Comparison of ENCODE assay signal across 8 cellular contexts in the genomic region with DNA sequence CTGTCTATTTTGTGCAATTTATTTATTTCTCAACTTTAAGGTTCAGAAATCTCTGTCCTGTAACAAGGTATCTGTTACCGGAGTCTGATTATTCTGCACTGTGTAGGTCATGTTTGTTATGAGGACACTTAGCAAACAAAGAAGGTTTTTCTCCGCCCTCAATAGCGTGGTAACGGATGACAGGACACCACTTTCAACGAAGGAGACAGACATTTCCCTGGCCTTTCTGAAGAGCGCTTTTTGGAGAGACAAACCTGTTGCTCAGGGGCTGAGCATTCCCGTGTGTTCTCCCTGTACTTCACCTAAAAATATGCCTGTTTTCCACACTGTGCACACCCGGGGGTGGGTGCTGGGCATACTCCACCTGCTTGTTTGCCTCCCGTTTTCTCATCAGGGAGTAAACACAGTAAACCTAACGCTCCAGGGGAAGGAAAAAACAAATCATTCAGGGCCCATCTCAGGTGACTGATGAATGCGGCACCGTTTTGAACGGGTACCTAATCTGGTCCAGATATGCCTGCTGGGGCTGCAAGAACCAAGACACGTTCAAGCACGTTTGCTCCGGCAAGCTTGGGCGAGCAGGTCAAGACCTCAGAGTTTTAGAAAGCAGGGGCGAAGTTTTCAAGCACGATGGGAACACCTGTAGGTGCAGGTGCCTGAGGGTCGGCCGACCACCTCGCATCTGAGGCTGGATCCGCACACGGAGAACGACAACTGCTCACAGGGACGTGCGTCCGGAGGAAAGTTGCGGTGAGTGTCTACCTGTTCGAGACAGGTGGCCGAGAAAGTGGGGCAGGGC. TPM values are rescaled to one million over a fixed set of nuclear protein-coding genes. Genes with fewer than 3 reads are reported as not detected.
DNase-seq lines count a peak whose midpoint lies in the region; ATAC-seq and TF ChIP-seq lines count a peak whose summit lies in the region.

No MANE protein-coding gene starts in this region.

- no peak overlapping the region for H2BK5ac ChIP-seq in IMR-90 (ENCODE audit: low read depth, low read length, poor library complexity, severe bottlenecking)

- no peak overlapping the region for H3K18ac ChIP-seq in IMR-90 (ENCODE audit: low read depth, low read length)

- POLR2A ChIA-PET in IMR-90 (lab: Charles Lee; ENCODE audit: unreplicated experiment) = no interaction called here

- no peak for TF ChIP-seq RAD21 in IMR-90 (IDR thresholded peaks at IDR 0.05; ENCODE audit: low read length)

- H3K36me3 Mint-ChIP-seq in activated naive CD8-positive, alpha-beta T cell treated with anti-CD3 and anti-CD28 coated beads for 36 hours = peaks cover 21% of the 10 kb centered on the region
- no peaks in the 10 kb centered on the region for H3K36me3 Mint-ChIP-seq in immature natural killer cell
- peaks cover 1 to 3% of the 10 kb centered on the region in 2 donors for H3K36me3 Mint-ChIP-seq in stimulated activated naive B cell treated with anti-CD40 and anti-IgM and Interleukin-4, amounts not matched to agents 10 μg/mL and 1 μg/mL and 100 μg/mL, for 72 hours

- no peak overlapping the region for H3K23ac ChIP-seq in IMR-90 (ENCODE audit: low read depth, low read length)

- H3K27me3 Mint-ChIP-seq in activated naive CD8-positive, alpha-beta T cell treated with anti-CD3 and anti-CD28 coated beads for 36 hours = no peaks in the 10 kb centered on the region
- peaks cover 4 to 6% (median 4%) of the 10 kb centered on the region in 3 donors for H3K27me3 Mint-ChIP-seq in immature natural killer cell (ENCODE audit: low read depth in 3 of 3)
- no peaks in the 10 kb centered on the region for H3K27me3 Mint-ChIP-seq in stimulated activated naive B cell treated with anti-CD40 and anti-IgM and Interleukin-4, amounts not matched to agents 10 μg/mL and 1 μg/mL and 100 μg/mL, for 72 hours

- no peak overlapping the region for H3K9ac ChIP-seq in IMR-90 (ENCODE audit: low read depth, low read length)

- H3K79me1 ChIP-seq in IMR-90 (ENCODE audit: low read depth in 1 of 2, low read length in 2 of 2) = no peaks in the 10 kb centered on the region

- no peak overlapping the region for H2BK20ac ChIP-seq in IMR-90 (ENCODE audit: low read depth, low read length)

- in situ Hi-C loops in IMR-90 (cut with MboI; ENCODE audit: low sequenced_read_pairs) = no loop called here

- no peaks in the 10 kb centered on the region for H3K9me3 ChIP-seq in IMR-90 (ENCODE audit: control insufficient read depth, insufficient read depth, low read length)

- intact Hi-C loops in IMR-90 (cut with micrococcal nuclease) = no loop called here

- no peak overlapping the region for H2AK9ac ChIP-seq in IMR-90 (replicated peaks; ENCODE audit: low read depth, low read length, poor library complexity)

- H3K56ac ChIP-seq in IMR-90 (ENCODE audit: extremely low read depth, insufficient read depth, low read length) = no peak overlapping the region

- H3K14ac ChIP-seq in IMR-90 (replicated peaks; ENCODE audit: low read depth, low read length) = no peak overlapping the region

- peaks cover 41% of the 10 kb centered on the region for H3K4me1 Mint-ChIP-seq in activated naive CD8-positive, alpha-beta T cell treated with anti-CD3 and anti-CD28 coated beads for 36 hours
- H3K4me1 Mint-ChIP-seq in immature natural killer cell = peaks cover 10 to 11% of the 10 kb centered on the region in 2 donors
- peaks cover 12 to 18% of the 10 kb centered on the region in 2 donors for H3K4me1 Mint-ChIP-seq in stimulated activated naive B cell treated with anti-CD40 and anti-IgM and Interleukin-4, amounts not matched to agents 10 μg/mL and 1 μg/mL and 100 μg/mL, for 72 hours

- peak overlapping the region; percentile 84 for H2AFZ ChIP-seq in IMR-90 (replicated peaks; ENCODE audit: low read length, poor library complexity)

- WGBS in IMR-90 (ENCODE audit: extremely low coverage in 2 of 2, insufficient read length in 1 of 2), 2 experiments = 8% methylated on average over 18 of the region's 31 CpGs; no CpG with 5 or more reads in 1 of the 2 experiments

- H3K9me3 Mint-ChIP-seq in activated naive CD8-positive, alpha-beta T cell treated with anti-CD3 and anti-CD28 coated beads for 36 hours = no peaks in the 10 kb centered on the region
- H3K9me3 Mint-ChIP-seq in immature natural killer cell = no peaks in the 10 kb centered on the region
- H3K9me3 Mint-ChIP-seq in stimulated activated naive B cell treated with anti-CD40 and anti-IgM and Interleukin-4, amounts not matched to agents 10 μg/mL and 1 μg/mL and 100 μg/mL, for 72 hours = no peaks in the 10 kb centered on the region

- no peak for TF ChIP-seq CTCF in IMR-90 (conservative IDR thresholded peaks at IDR 0.05; ENCODE audit: low read depth, low read length)

- DNase-seq in IMR-90 (no peak), immature natural killer cell (no peak), hepatic stellate cell (ENCODE audit: low spot score) (no peak), NCI-H524 treated with DMSO at 0.1 percent for 48 hours (lab: John Stamatoyannopoulos, UW) (no peak)
- no peak for DNase-seq in activated naive CD8-positive, alpha-beta T cell treated with anti-CD3 and anti-CD28 coated beads for 36 hours
- no peak for DNase-seq in stimulated activated naive B cell treated with anti-CD40 and anti-IgM and Interleukin-4, amounts not matched to agents 10 μg/mL and 1 μg/mL and 100 μg/mL, for 72 hours

- dilution Hi-C loops in IMR-90 (cut with HindIII; ENCODE audit: low sequenced_read_pairs, unreplicated experiment) = no loop called here

- no peak overlapping the region for H2BK15ac ChIP-seq in IMR-90 (ENCODE audit: low read depth, low read length)

- no peaks in the 10 kb centered on the region for H4K20me1 ChIP-seq in IMR-90 (ENCODE audit: insufficient read depth, low read length)

- H3K4me3 ChIP-seq in IMR-90 (ENCODE audit: insufficient read depth, low read depth, low read length) = no peak overlapping the region

- ATAC-seq in GM18867 (IDR thresholded peaks at IDR 0.05; ENCODE audit: unreplicated experiment) (peak; percentile 4), IMR-90 (ENCODE audit: low read depth) (no peak), HG02938 (IDR thresholded peaks at IDR 0.05; ENCODE audit: unreplicated experiment) (no peak)
- ATAC-seq in stimulated activated naive B cell treated with anti-CD40 and anti-IgM and Interleukin-4, amounts not matched to agents 10 μg/mL and 1 μg/mL and 100 μg/mL, for 72 hours (replicated peaks) = peak in 1 of 2 donors; percentile 2

- H2AK5ac ChIP-seq in IMR-90 (ENCODE audit: low read depth, low read length) = no peak overlapping the region

- H3K27me3 ChIP-seq in IMR-90 (ENCODE audit: control insufficient read depth, insufficient read depth, low read length) = peaks cover 51% of the 10 kb centered on the region

- H2BK120ac ChIP-seq in IMR-90 (ENCODE audit: low read depth, low read length) = no peak overlapping the region

- no peak for TF ChIP-seq POLR2A in IMR-90 (IDR thresholded peaks at IDR 0.05; ENCODE audit: low read depth, low read length)

- no peaks in the 10 kb centered on the region for H3K9me1 ChIP-seq in IMR-90 (ENCODE audit: insufficient read depth, low read length)

- peaks cover 2% of the 10 kb centered on the region; the same call in 1 of the 2 replicates for H3K4me1 ChIP-seq in IMR-90 (ENCODE audit: control insufficient read depth, insufficient read depth, low read length)

- no TSS peak for BruUV-seq in IMR-90 (replicated peaks; lab: Mats Ljungman, UMichigan)

- peak overlapping the region; percentile 60; the same call in 1 of the 2 replicates for H3K4me2 ChIP-seq in IMR-90 (ENCODE audit: low read depth, low read length)

- H3K36me3 ChIP-seq in IMR-90 (ENCODE audit: control insufficient read depth, insufficient read depth, low read length) = no peaks in the 10 kb centered on the region

- no peak overlapping the region for H4K8ac ChIP-seq in IMR-90 (ENCODE audit: low read depth in 2 of 2, low read length in 2 of 2)

- no peak overlapping the region for H3K4ac ChIP-seq in IMR-90 (ENCODE audit: low read depth, low read length)

- H4K91ac ChIP-seq in IMR-90 (ENCODE audit: insufficient read depth, low read depth, low read length) = no peak overlapping the region

- H3K27ac Mint-ChIP-seq in activated naive CD8-positive, alpha-beta T cell treated with anti-CD3 and anti-CD28 coated beads for 36 hours = peak overlapping the region; percentile 90
- peak overlapping the region in 5 of 6 donors; percentile 25 to 80 (median 51) for H3K27ac Mint-ChIP-seq in immature natural killer cell
- peak overlapping the region; percentile 89 for H3K27ac Mint-ChIP-seq in stimulated activated naive B cell treated with anti-CD40 and anti-IgM and Interleukin-4, amounts not matched to agents 10 μg/mL and 1 μg/mL and 100 μg/mL, for 72 hours

- CTCF ChIA-PET in IMR-90 (lab: Yijun Ruan, JAX) = no interaction called here

- H4K5ac ChIP-seq in IMR-90 (ENCODE audit: low read depth, low read length) = no peak overlapping the region

- H3K4me3 Mint-ChIP-seq in activated naive CD8-positive, alpha-beta T cell treated with anti-CD3 and anti-CD28 coated beads for 36 hours = peak overlapping the region; percentile 95
- peak overlapping the region; percentile 76 to 91 (median 87) for H3K4me3 Mint-ChIP-seq in immature natural killer cell
- no peak overlapping the region for H3K4me3 Mint-ChIP-seq in stimulated activated naive B cell treated with anti-CD40 and anti-IgM and Interleukin-4, amounts not matched to agents 10 μg/mL and 1 μg/mL and 100 μg/mL, for 72 hours

- no peak overlapping the region for H3K27ac ChIP-seq in IMR-90 (ENCODE audit: insufficient read depth, low read length)

TF ChIP-seq in IMR-90, 13 proteins besides CTCF, POLR2A, EP300 and RAD21 (continues in another document):
- no peak for TF ChIP-seq CHD1 (IDR thresholded peaks at IDR 0.05; ENCODE audit: low read depth, low read length)
- TF ChIP-seq NFE2L2 (IDR thresholded peaks at IDR 0.05; ENCODE audit: low read depth, low read length) = no peak
- TF ChIP-seq, protein P1, sequence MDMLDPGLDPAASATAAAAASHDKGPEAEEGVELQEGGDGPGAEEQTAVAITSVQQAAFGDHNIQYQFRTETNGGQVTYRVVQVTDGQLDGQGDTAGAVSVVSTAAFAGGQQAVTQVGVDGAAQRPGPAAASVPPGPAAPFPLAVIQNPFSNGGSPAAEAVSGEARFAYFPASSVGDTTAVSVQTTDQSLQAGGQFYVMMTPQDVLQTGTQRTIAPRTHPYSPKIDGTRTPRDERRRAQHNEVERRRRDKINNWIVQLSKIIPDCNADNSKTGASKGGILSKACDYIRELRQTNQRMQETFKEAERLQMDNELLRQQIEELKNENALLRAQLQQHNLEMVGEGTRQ (IDR thresholded peaks at IDR 0.05; ENCODE audit: low read depth, low read length) = no peak
- TF ChIP-seq MAFK (IDR thresholded peaks at IDR 0.05; ENCODE audit: low read depth, low read length) = no peak
- TF ChIP-seq SMC3 (IDR thresholded peaks at IDR 0.05; ENCODE audit: low read depth, low read length) = no peak
- TF ChIP-seq MXI1 (IDR thresholded peaks at IDR 0.05; ENCODE audit: borderline replicate concordance, low read depth, low read length) = no peak
- no peak for TF ChIP-seq BHLHE40 (IDR thresholded peaks at IDR 0.05; ENCODE audit: low read depth, low read length)

RNA-seq across cellular contexts. Expression of gene RETREG1, which starts 0.9 kb away (rescaled TPM):
- total RNA-seq in IMR-90 (2012; rRNA removed) = not detected in 2 replicates
- polyA plus RNA-seq in IMR-90 (2012; rRNA removed) = 0.17 TPM in 1 of 2 replicates, not detected in the other
- polyA plus RNA-seq in IMR-90 (2012; cell fraction: cytosol; rRNA removed) = 0.01 TPM in 1 of 2 replicates, not detected in the other
- polyA plus RNA-seq in IMR-90 (2012; cell fraction: nucleus; rRNA removed; ENCODE audit: low replicate concordance) = not detected in 2 replicates
- 10 to 100 TPM; 25.1 to 27.3 TPM for total RNA-seq in activated naive CD8-positive, alpha-beta T cell treated with anti-CD3 and anti-CD28 coated beads for 36 hours
- polyA plus RNA-seq in immature natural killer cell = 1 to 10 TPM; 2.8 to 5.6 (median 3.6) TPM

Comparison
In these comparisons a context has a peak if more than half of its experiments do, and no peak if none do; other contexts are left out.
1. H3K4me3 Mint-ChIP-seq: peak in activated naive CD8-positive, alpha-beta T cell treated with anti-CD3 and anti-CD28 coated beads for 36 hours (single experiment) and immature natural killer cell (5 of 5); none in stimulated activated naive B cell treated with anti-CD40 and anti-IgM and Interleukin-4, amounts not matched to agents 10 μg/mL and 1 μg/mL and 100 μg/mL, for 72 hours (0 of 2).
2. RNA of gene RETREG1, which starts 0.9 kb away (total RNA-seq): 25.1 to 27.3 TPM in activated naive CD8-positive, alpha-beta T cell treated with anti-CD3 and anti-CD28 coated beads for 36 hours; not detected in IMR-90; every median in the first group is over 10 times any median in the second.
3. Peak in every context shown above with its lines, with median percentiles within 50 percentile points of each other: H3K27ac Mint-ChIP-seq.